9 cellular contexts compared by ENCODE assay signal in genomic region chr12:113948151-113948914, GRCh38.
"Had no signal": no experiment of that assay in that cellular context is flagged by ENCODE, and none has a peak within 500 bp of the region (broad histone marks: within the 10 kb centered on the region; RNA-seq: fewer than 3 reads in every experiment).

No MANE protein-coding gene starts in this region.

- H3K4me1 ChIP-seq: HAP-1 had no signal

- H3K9me3 ChIP-seq: HAP-1 had no signal

- H2AFZ ChIP-seq: GM23248 had no signal

- DNase-seq: GM23248, GOT3, H7, HFFc6, IMR-90, KBM-7 had no signal

- H3K9ac ChIP-seq: GM23248 had no signal

- H3K27ac ChIP-seq: GM23248, HL-60 had no signal

- ATAC-seq: HCT116 had no signal

- H3K4me3 ChIP-seq: GM23248, HAP-1 had no signal
